Comparison of ENCODE assay signal across 21 cellular contexts in genomic region chr18:79866889-79867574, GRCh38.
A peak's percentile ranks its signal among the peaks of the same experiment; 100 is the strongest.
DNase-seq lines count a peak whose midpoint lies in the region; ATAC-seq and TF ChIP-seq lines count a peak whose summit lies in the region.
"Had no signal": no experiment of that assay in that cellular context is flagged by ENCODE, and none has a peak within 500 bp of the region (broad histone marks: within the 10 kb centered on the region; RNA-seq: fewer than 3 reads in every experiment).

No MANE protein-coding gene starts in this region.

- intact Hi-C loops in activated CD4-positive, alpha-beta T cell treated with anti-CD3 and anti-CD28 coated beads for 36 hours (cut with DNase I, micrococcal nuclease), result no loop called here
- intact Hi-C loops in activated CD4-positive, alpha-beta T cell treated with anti-CD3 and anti-CD28 coated beads, Interleukin-2, amount 10 ng/mL, durations not matched to agents 24 days and 14 days (cut with micrococcal nuclease), result no loop called here

- peaks cover 2% of the 10 kb centered on the region for H3K27me3 Mint-ChIP-seq in activated CD4-positive, alpha-beta T cell treated with anti-CD3 and anti-CD28 coated beads for 36 hours
- H3K27me3 Mint-ChIP-seq in activated CD4-positive, alpha-beta T cell treated with anti-CD3 and anti-CD28 coated beads, Interleukin-2, amount 10 ng/mL, durations not matched to agents 24 days and 14 days, result no peaks in the 10 kb centered on the region
- no peaks in the 10 kb centered on the region for H3K27me3 Mint-ChIP-seq in activated T-helper 17 cell treated with anti-CD3 and anti-CD28 coated beads, Interleukin-2, amount 50 U/mL, for 72 hours
- H3K27me3 Mint-ChIP-seq: CD4-positive, CD25-positive, alpha-beta regulatory T cell had no signal

- peaks cover 2% of the 10 kb centered on the region for H3K9me3 Mint-ChIP-seq in activated CD4-positive, alpha-beta T cell treated with anti-CD3 and anti-CD28 coated beads for 36 hours (ENCODE audit: low read depth)
- H3K9me3 Mint-ChIP-seq in activated CD4-positive, alpha-beta T cell treated with anti-CD3 and anti-CD28 coated beads, Interleukin-2, amount 10 ng/mL, durations not matched to agents 24 days and 14 days, result no peaks in the 10 kb centered on the region
- peaks cover 2% of the 10 kb centered on the region for H3K9me3 Mint-ChIP-seq in activated T-helper 17 cell treated with anti-CD3 and anti-CD28 coated beads, Interleukin-2, amount 50 U/mL, for 72 hours

- no peak overlapping the region for H3K4me3 Mint-ChIP-seq in activated CD4-positive, alpha-beta T cell treated with anti-CD3 and anti-CD28 coated beads for 36 hours
- no peak overlapping the region for H3K4me3 Mint-ChIP-seq in activated CD4-positive, alpha-beta T cell treated with anti-CD3 and anti-CD28 coated beads, Interleukin-2, amount 10 ng/mL, durations not matched to agents 24 days and 14 days
- H3K4me3 Mint-ChIP-seq in activated T-helper 17 cell treated with anti-CD3 and anti-CD28 coated beads, Interleukin-2, amount 50 U/mL, for 72 hours, result no peak overlapping the region
- H3K4me3 Mint-ChIP-seq: brain; CD4-positive, CD25-positive, alpha-beta regulatory T cell; natural killer cell; stimulated activated naive B cell treated with anti-CD40 and anti-IgM and Interleukin-4, amounts not matched to agents 10 μg/mL and 1 μg/mL and 100 μg/mL, for 72 hours; T-helper 2 cell treated with Interferon-gamma antibody and Interleukin-4, amounts not matched to agents 5 μg/mL and 100 μg/mL, for 36 hours had no signal

- H3K27ac Mint-ChIP-seq in activated CD4-positive, alpha-beta T cell treated with anti-CD3 and anti-CD28 coated beads for 36 hours, result no peak overlapping the region
- no peak overlapping the region for H3K27ac Mint-ChIP-seq in activated CD4-positive, alpha-beta T cell treated with anti-CD3 and anti-CD28 coated beads, Interleukin-2, amount 10 ng/mL, durations not matched to agents 24 days and 14 days
- no peak overlapping the region for H3K27ac Mint-ChIP-seq in activated T-helper 17 cell treated with anti-CD3 and anti-CD28 coated beads, Interleukin-2, amount 50 U/mL, for 72 hours
- H3K27ac Mint-ChIP-seq: activated naive CD4-positive, alpha-beta T cell treated with anti-CD3 and anti-CD28 coated beads, Interleukin-2, amount 50 U/mL, for 72 hours; brain; natural killer cell; stimulated activated naive B cell treated with anti-CD40 and anti-IgM and Interleukin-4, amounts not matched to agents 10 μg/mL and 1 μg/mL and 100 μg/mL, for 72 hours; T-helper 2 cell treated with Interferon-gamma antibody and Interleukin-4, amounts not matched to agents 5 μg/mL and 100 μg/mL, for 36 hours had no signal

- no peak for TF ChIP-seq CTCF in GM13976 (IDR thresholded peaks at IDR 0.05; ENCODE audit: borderline replicate concordance, control extremely low read depth, extremely low read depth, insufficient read depth, missing control alignments)

- ATAC-seq in activated CD4-positive, alpha-beta T cell treated with anti-CD3 and anti-CD28 coated beads for 36 hours, result no peak
- ATAC-seq in activated T-helper 17 cell treated with anti-CD3 and anti-CD28 coated beads, Interleukin-2, amount 50 U/mL, for 72 hours (replicated peaks), result peak; percentile 12
- ATAC-seq in GM21717 (IDR thresholded peaks at IDR 0.05; ENCODE audit: unreplicated experiment) (no peak), HG02938 (IDR thresholded peaks at IDR 0.05; ENCODE audit: unreplicated experiment) (no peak)
- ATAC-seq: activated CD4-positive, CD25-positive, alpha-beta regulatory T cell treated with anti-CD3 and anti-CD28 coated beads, Interleukin-2, amount 50 U/mL, for 24 hours; activated naive CD4-positive, alpha-beta T cell treated with anti-CD3 and anti-CD28 coated beads, Interleukin-2, amount 50 U/mL, for 72 hours; natural killer cell; stimulated activated naive B cell treated with anti-CD40 and anti-IgM and Interleukin-4, amounts not matched to agents 10 μg/mL and 1 μg/mL and 100 μg/mL, for 72 hours had no signal

- POLR2A ChIA-PET in activated CD4-positive, alpha-beta T cell treated with anti-CD3 and anti-CD28 coated beads for 36 hours (lab: Charles Lee), result no interaction called here

- in situ Hi-C loops in GM13976 (cut with MboI; ENCODE audit: low sequenced_read_pairs, unreplicated experiment), result no loop called here

- DNase-seq in activated CD4-positive, alpha-beta T cell treated with anti-CD3 and anti-CD28 coated beads for 36 hours, result peak; percentile 11
- no peak for DNase-seq in activated CD4-positive, alpha-beta T cell treated with anti-CD3 and anti-CD28 coated beads, Interleukin-2, amount 10 ng/mL, durations not matched to agents 24 days and 14 days
- DNase-seq in GM13976 (ENCODE audit: low spot score) (peak; percentile 22), non-pigmented ciliary epithelial cell (ENCODE audit: low read depth) (peak; percentile 4), NCI-H146 treated with DMSO at 0.1 percent for 48 hours (lab: John Stamatoyannopoulos, UW; ENCODE audit: unreplicated experiment) (no peak)
- DNase-seq: CD4-positive, CD25-positive, alpha-beta regulatory T cell; DMS79 treated with DMSO at 0.1 percent for 48 hours; kidney; mesendoderm; MM.1S; natural killer cell; NCI-H2029 treated with DMSO at 0.1 percent for 48 hours; NCI-H510A; stimulated activated naive B cell treated with anti-CD40 and anti-IgM and Interleukin-4, amounts not matched to agents 10 μg/mL and 1 μg/mL and 100 μg/mL, for 72 hours had no signal

- no peaks in the 10 kb centered on the region for H3K4me1 Mint-ChIP-seq in activated CD4-positive, alpha-beta T cell treated with anti-CD3 and anti-CD28 coated beads for 36 hours
- no peaks in the 10 kb centered on the region for H3K4me1 Mint-ChIP-seq in activated CD4-positive, alpha-beta T cell treated with anti-CD3 and anti-CD28 coated beads, Interleukin-2, amount 10 ng/mL, durations not matched to agents 24 days and 14 days
- H3K4me1 Mint-ChIP-seq in activated T-helper 17 cell treated with anti-CD3 and anti-CD28 coated beads, Interleukin-2, amount 50 U/mL, for 72 hours, result no peaks in the 10 kb centered on the region
- H3K4me1 Mint-ChIP-seq: brain; CD4-positive, CD25-positive, alpha-beta regulatory T cell; natural killer cell; stimulated activated naive B cell treated with anti-CD40 and anti-IgM and Interleukin-4, amounts not matched to agents 10 μg/mL and 1 μg/mL and 100 μg/mL, for 72 hours had no signal

- CTCF ChIA-PET in activated CD4-positive, alpha-beta T cell treated with anti-CD3 and anti-CD28 coated beads for 36 hours (lab: Charles Lee), result interaction anchor here (0.7 kb wide), 1 partner anchor 98 kb away, joined by 3 read pairs; the partner anchor contains the start of gene HSBP1L1

- H3K36me3 Mint-ChIP-seq in activated CD4-positive, alpha-beta T cell treated with anti-CD3 and anti-CD28 coated beads for 36 hours (ENCODE audit: low read depth), result no peaks in the 10 kb centered on the region
- H3K36me3 Mint-ChIP-seq in activated CD4-positive, alpha-beta T cell treated with anti-CD3 and anti-CD28 coated beads, Interleukin-2, amount 10 ng/mL, durations not matched to agents 24 days and 14 days (ENCODE audit: low read depth), result no peaks in the 10 kb centered on the region
- no peaks in the 10 kb centered on the region for H3K36me3 Mint-ChIP-seq in activated T-helper 17 cell treated with anti-CD3 and anti-CD28 coated beads, Interleukin-2, amount 50 U/mL, for 72 hours (ENCODE audit: low read depth)
- H3K36me3 Mint-ChIP-seq: CD4-positive, CD25-positive, alpha-beta regulatory T cell; natural killer cell; stimulated activated naive B cell treated with anti-CD40 and anti-IgM and Interleukin-4, amounts not matched to agents 10 μg/mL and 1 μg/mL and 100 μg/mL, for 72 hours had no signal

Comparison
In these comparisons a context has a peak if more than half of its experiments do, and no peak if none do; other contexts are left out.
1. DNase-seq: peak in activated CD4-positive, alpha-beta T cell treated with anti-CD3 and anti-CD28 coated beads for 36 hours (single experiment), GM13976 (single experiment) and non-pigmented ciliary epithelial cell (single experiment); none in activated CD4-positive, alpha-beta T cell treated with anti-CD3 and anti-CD28 coated beads, Interleukin-2, amount 10 ng/mL, durations not matched to agents 24 days and 14 days (single experiment) and NCI-H146 treated with DMSO at 0.1 percent for 48 hours (single experiment).